ENCODE assay signal across 29 cellular contexts in the genomic region with DNA sequence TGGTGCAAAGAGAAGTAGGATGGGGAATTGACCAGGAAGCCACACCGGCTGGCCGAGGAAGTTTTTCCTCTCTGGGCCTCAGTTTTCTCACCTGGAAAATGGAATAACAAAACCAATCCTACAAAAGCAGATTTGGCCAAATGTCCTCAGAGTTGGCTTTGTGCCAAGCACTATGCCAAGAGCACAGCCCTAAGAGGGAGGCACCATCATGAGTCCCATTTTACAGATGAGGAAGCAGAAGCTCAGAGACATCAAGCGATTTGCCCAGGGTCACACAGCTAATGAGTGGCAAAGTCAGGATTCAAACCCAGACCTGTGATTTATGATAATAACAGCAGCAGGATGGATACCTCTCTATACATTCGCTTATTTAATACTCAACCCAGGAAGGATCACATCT. TPM values are rescaled to one million over a fixed set of nuclear protein-coding genes. Genes with fewer than 3 reads are reported as not detected.
"Had no signal": no experiment of that assay in that cellular context is flagged by ENCODE, and none has a peak within 500 bp of the region (broad histone marks: within the 10 kb centered on the region; RNA-seq: fewer than 3 reads in every experiment).

No MANE protein-coding gene starts in this region.

- H3K4me1 ChIP-seq: adrenal gland had no signal

- H3K36me3 Mint-ChIP-seq: activated naive CD8-positive, alpha-beta T cell treated with anti-CD3 and anti-CD28 coated beads, Interleukin-2, amount 10 ng/mL, durations not matched to agents 7 days and 5 days; T-cell had no signal

- H3K36me3 ChIP-seq: adrenal gland had no signal

- ATAC-seq: activated CD4-positive, alpha-beta T cell treated with anti-CD3 and anti-CD28 coated beads for 36 hours; activated CD8-positive, alpha-beta T cell treated with anti-CD3 and anti-CD28 coated beads for 36 hours; activated T-cell treated with anti-CD3 and anti-CD28 coated beads, Interleukin-2, amount 50 U/mL, for 72 hours; Panc1; Right ventricle myocardium inferior; T-cell had no signal

- H3K27me3 Mint-ChIP-seq: activated CD4-positive, alpha-beta T cell treated with anti-CD3 and anti-CD28 coated beads for 36 hours; activated CD8-positive, alpha-beta T cell treated with anti-CD3 and anti-CD28 coated beads for 36 hours; T-cell had no signal

- H3K27ac ChIP-seq: adrenal gland, SK-N-MC, VCaP had no signal

- H3K4me3 Mint-ChIP-seq: activated CD4-positive, alpha-beta T cell treated with anti-CD3 and anti-CD28 coated beads for 36 hours; activated CD8-positive, alpha-beta T cell treated with anti-CD3 and anti-CD28 coated beads for 36 hours; activated naive CD8-positive, alpha-beta T cell treated with anti-CD3 and anti-CD28 coated beads, Interleukin-2, amount 10 ng/mL, durations not matched to agents 7 days and 5 days; activated T-cell treated with anti-CD3 and anti-CD28 coated beads, Interleukin-2, amount 50 U/mL, for 72 hours; T-cell had no signal

- H3K27me3 ChIP-seq: adrenal gland had no signal

- H3K27ac Mint-ChIP-seq: activated CD4-positive, alpha-beta T cell treated with anti-CD3 and anti-CD28 coated beads for 36 hours; activated CD8-positive, alpha-beta T cell treated with anti-CD3 and anti-CD28 coated beads for 36 hours; activated naive CD8-positive, alpha-beta T cell treated with anti-CD3 and anti-CD28 coated beads, Interleukin-2, amount 10 ng/mL, durations not matched to agents 7 days and 5 days; activated T-cell treated with anti-CD3 and anti-CD28 coated beads, Interleukin-2, amount 50 U/mL, for 72 hours; activated T-helper 2 cell treated with anti-CD3 and anti-CD28 coated beads, Interferon-gamma antibody, Interleukin-2, Interleukin-4, amounts not matched to agents 10 μg/mL and 5 μg/mL and 100 μg/mL, durations not matched to agents 14 hours and 24 hours and 36 hours; T-cell had no signal

- H3K4me3 ChIP-seq: adrenal gland, SK-N-MC had no signal

- H3K9me3 ChIP-seq: adrenal gland had no signal

- H3K9me3 Mint-ChIP-seq: activated CD8-positive, alpha-beta T cell treated with anti-CD3 and anti-CD28 coated beads for 36 hours; activated naive CD8-positive, alpha-beta T cell treated with anti-CD3 and anti-CD28 coated beads, Interleukin-2, amount 10 ng/mL, durations not matched to agents 7 days and 5 days; activated T-cell treated with anti-CD3 and anti-CD28 coated beads, Interleukin-2, amount 50 U/mL, for 72 hours; activated T-helper 2 cell treated with anti-CD3 and anti-CD28 coated beads, Interferon-gamma antibody, Interleukin-2, Interleukin-4, amounts not matched to agents 10 μg/mL and 5 μg/mL and 100 μg/mL, durations not matched to agents 14 hours and 24 hours and 36 hours; T-cell had no signal

- FAIRE-seq: colon had no signal

- DNase-seq: activated CD4-positive, alpha-beta T cell treated with anti-CD3 and anti-CD28 coated beads for 36 hours; activated CD8-positive, alpha-beta memory T cell treated with anti-CD3 and anti-CD28 coated beads, Interleukin-2, amount 50 U/mL, for 4 hours; activated CD8-positive, alpha-beta T cell treated with anti-CD3 and anti-CD28 coated beads for 36 hours; activated gamma-delta T cell treated with Interleukin-2 at 50 U/mL for 16 hours; activated naive CD4-positive, alpha-beta T cell treated with anti-CD3 and anti-CD28 coated beads, Interleukin-2, amount 50 U/mL, for 16 hours; activated naive CD8-positive, alpha-beta T cell treated with anti-CD3 and anti-CD28 coated beads, Interleukin-2, amount 10 ng/mL, durations not matched to agents 7 days and 5 days; activated T-cell treated with anti-CD3 and anti-CD28 coated beads, Interleukin-2, amount 50 U/mL, for 72 hours; adrenal gland; anterior cingulate cortex; cerebellar nuclear complex; MM.1S; NCI-H1105; NCI-H1436; NCI-H1694 treated with DMSO at 0.1 percent for 48 hours; NCI-H2107; NCI-H2171 treated with DMSO at 0.1 percent for 48 hours; NCI-H226; NCI-H526; OCI-M1; RPMI8226; T-cell had no signal

RNA-seq across cellular contexts. Expression of a gene that starts 27.3 kb away (rescaled TPM):
- total RNA-seq: cardiac septum, Right ventricle myocardium inferior had no signal

RNA-seq across cellular contexts. Expression of a gene that starts 41.2 kb away (rescaled TPM):
- total RNA-seq: activated T-helper 2 cell treated with anti-CD3 and anti-CD28 coated beads, Interferon-gamma antibody, Interleukin-2, Interleukin-4, amounts not matched to agents 10 μg/mL and 5 μg/mL and 100 μg/mL, durations not matched to agents 14 hours and 24 hours and 36 hours; cardiac septum; Right ventricle myocardium inferior had no signal

RNA-seq across cellular contexts. Expression of a gene that starts 51.8 kb away (rescaled TPM):
- total RNA-seq: T-helper 2 cell treated with Interferon-gamma antibody and Interleukin-4, amounts not matched to agents 100 ng/mL and 5 ng/mL, for 36 hours had no signal
